ENCODE assay signal across 21 cellular contexts in genomic region chr22:28889625-28890024, GRCh38. TPM values are rescaled to one million over a fixed set of nuclear protein-coding genes. Genes with fewer than 3 reads are reported as not detected.
A peak's percentile ranks its signal among the peaks of the same experiment; 100 is the strongest.
DNase-seq lines count a peak whose midpoint lies in the region; ATAC-seq, FAIRE-seq and TF ChIP-seq lines count a peak whose summit lies in the region.
"Had no signal": no experiment of that assay in that cellular context is flagged by ENCODE, and none has a peak within 500 bp of the region (broad histone marks: within the 10 kb centered on the region; RNA-seq: fewer than 3 reads in every experiment).

No MANE protein-coding gene starts in this region.

- TF ChIP-seq RAD21 in HepG2 (CRISPR knock-in tag; IDR thresholded peaks at IDR 0.05) = no peak

- H3K36me3 Mint-ChIP-seq in nephron (ENCODE audit: low read depth) = no peaks in the 10 kb centered on the region
- H3K36me3 Mint-ChIP-seq: CD4-positive, alpha-beta memory T cell had no signal

- peak overlapping the region; percentile 71 to 78 (median 78) for H3K27ac Mint-ChIP-seq in nephron
- H3K27ac Mint-ChIP-seq: CD14-positive monocyte; CD4-positive, alpha-beta memory T cell had no signal

- peak overlapping the region; percentile 40 for H3K4me2 ChIP-seq in HepG2 (ENCODE audit: low read depth, low read length)
- H3K4me2 ChIP-seq in trophoblast cell (ENCODE audit: low read length) = no peak overlapping the region
- H3K4me2 ChIP-seq: BLaER1 had no signal

- H3K9me3 ChIP-seq in HepG2 (ENCODE audit: low read length) (no peaks in the 10 kb centered on the region), right lobe of liver (no peaks in the 10 kb centered on the region), trophoblast cell (ENCODE audit: insufficient read depth, low read depth, low read length) (no peaks in the 10 kb centered on the region)
- H3K9me3 ChIP-seq: BLaER1 had no signal

- H3K79me2 ChIP-seq in HepG2 (ENCODE audit: insufficient read depth, low read length) (peaks cover 98% of the 10 kb centered on the region), trophoblast cell (ENCODE audit: control insufficient read depth, insufficient read depth, low read length, poor library complexity) (peaks cover 6% of the 10 kb centered on the region)

- no peak overlapping the region for H3K9ac ChIP-seq in HepG2 (ENCODE audit: insufficient read depth, low read depth, low read length)
- no peak overlapping the region for H3K9ac ChIP-seq in trophoblast cell (ENCODE audit: low read length)
- H3K9ac ChIP-seq: BLaER1 had no signal

- in situ Hi-C loops in HepG2 (cut with HindIII; ENCODE audit: extremely low pct_ligation_motif_present, low pct_unique_long_range_greater_than_20kb) = no loop called here

- peaks cover 64% of the 10 kb centered on the region for H3K4me1 Mint-ChIP-seq in nephron

- H4K8ac ChIP-seq in trophoblast cell (ENCODE audit: low read depth, low read length) = no peak overlapping the region

- no peak for TF ChIP-seq CTCF in HepG2 (CRISPR knock-in tag; IDR thresholded peaks at IDR 0.05)
- TF ChIP-seq CTCF in right lobe of liver (IDR thresholded peaks at IDR 0.05) = no peak
- TF ChIP-seq CTCF in nephron (IDR thresholded peaks at IDR 0.05; ENCODE audit: unreplicated experiment in 3 of 3) = no peak

- POLR2A ChIA-PET in HepG2 (lab: Yijun Ruan, JAX) = interaction anchor here (0.8 kb wide), 1 partner anchor 31 kb away, joined by 3 read pairs; no protein-coding TSS in a partner anchor

- peak overlapping the region in 2 of 3 experiments; percentile 33 to 44 for H3K4me3 Mint-ChIP-seq in nephron
- H3K4me3 Mint-ChIP-seq: CD14-positive monocyte; CD4-positive, alpha-beta memory T cell; H9 had no signal

- FAIRE-seq in HepG2 (lab: Jason Lieb, UNC) = no peak
- FAIRE-seq: GM12891, GM19239, H1 had no signal

- peak overlapping the region; percentile 40 for H3K4ac ChIP-seq in trophoblast cell (ENCODE audit: low read depth, low read length)

- 75% methylated on average over 6 of the region's 6 CpGs for WGBS in HepG2 (ENCODE audit: low lambda C conversion rate)
- 90% methylated on average over 6 of the region's 6 CpGs for WGBS in right lobe of liver (ENCODE audit: insufficient coverage, low coverage, low lambda C conversion rate, missing lambda C conversion rate)
- WGBS in trophoblast cell (ENCODE audit: extremely low coverage, insufficient coverage, insufficient read length) = no CpG with 5 or more reads among the region's 6 CpGs

- CTCF ChIA-PET in HepG2 (lab: Yijun Ruan, JAX; ENCODE audit: low intra/inter-chr PET ratio, low total read pairs) = no interaction called here

- H2AFZ ChIP-seq in HepG2 (ENCODE audit: low read length) (no peak overlapping the region), trophoblast cell (ENCODE audit: insufficient read depth, low read length, poor library complexity) (no peak overlapping the region)

- no peaks in the 10 kb centered on the region; a peak in 1 of 5 replicates for H3K27me3 ChIP-seq in HepG2 (ENCODE audit: control insufficient read depth in 1 of 2, insufficient read depth in 2 of 2, low read length in 2 of 2)
- no peaks in the 10 kb centered on the region for H3K27me3 ChIP-seq in right lobe of liver
- no peaks in the 10 kb centered on the region for H3K27me3 ChIP-seq in trophoblast cell (ENCODE audit: insufficient read depth, low read length)

- H3K18ac ChIP-seq in trophoblast cell (ENCODE audit: low read length) = no peak overlapping the region

- H2BK5ac ChIP-seq in trophoblast cell (ENCODE audit: low read depth, low read length, poor library complexity) = no peak overlapping the region

- no peak overlapping the region for H2AK5ac ChIP-seq in trophoblast cell (ENCODE audit: low read length)

- H4K91ac ChIP-seq in trophoblast cell (ENCODE audit: low read depth, low read length) = no peak overlapping the region

- TF ChIP-seq POLR2A in HepG2 (IDR thresholded peaks at IDR 0.05; ENCODE audit: insufficient read depth in 1 of 2, low read depth in 2 of 2, low read length in 2 of 2) (no peak), right lobe of liver (IDR thresholded peaks at IDR 0.05) (no peak)

- H3K14ac ChIP-seq in trophoblast cell (ENCODE audit: low read length) = no peak overlapping the region

- H3K27ac ChIP-seq in HepG2 (ENCODE audit: extremely low read length, insufficient read depth, low read length) = no peak overlapping the region
- no peak overlapping the region for H3K27ac ChIP-seq in right lobe of liver
- H3K27ac ChIP-seq in trophoblast cell (ENCODE audit: low read depth, low read length) = no peak overlapping the region
- H3K27ac ChIP-seq: BLaER1, HL-60 had no signal

- H4K12ac ChIP-seq in trophoblast cell (ENCODE audit: low read depth, low read length) = no peak overlapping the region

- no TSS peak for BruUV-seq in HepG2 (replicated peaks; lab: Mats Ljungman, UMichigan)

- no peaks in the 10 kb centered on the region for H3K9me3 Mint-ChIP-seq in nephron
- H3K9me3 Mint-ChIP-seq: CD4-positive, alpha-beta memory T cell; H9 had no signal

- no peaks in the 10 kb centered on the region for H3K79me1 ChIP-seq in trophoblast cell (ENCODE audit: low read length)

- peaks cover 3 to 28% of the 10 kb centered on the region in 2 experiments; a peak in 4 of 5 replicates for H3K36me3 ChIP-seq in HepG2 (replicated peaks in 1 of 2; ENCODE audit: control insufficient read depth in 1 of 2, insufficient read depth in 2 of 2, low read length in 2 of 2)
- H3K36me3 ChIP-seq in right lobe of liver = no peaks in the 10 kb centered on the region
- no peaks in the 10 kb centered on the region for H3K36me3 ChIP-seq in trophoblast cell (ENCODE audit: control insufficient read depth in 1 of 2, insufficient read depth in 2 of 2, low read length in 2 of 2)
- H3K36me3 ChIP-seq: BLaER1 had no signal

- no peak overlapping the region for H3K4me3 ChIP-seq in HepG2 (replicated peaks in 1 of 3; ENCODE audit: insufficient read depth in 1 of 3, low read depth in 2 of 3, low read length in 3 of 3)
- H3K4me3 ChIP-seq in right lobe of liver = no peak overlapping the region
- no peak overlapping the region for H3K4me3 ChIP-seq in trophoblast cell (ENCODE audit: low read depth, low read length)
- H3K4me3 ChIP-seq: BLaER1 had no signal

- no peak overlapping the region for H2BK12ac ChIP-seq in trophoblast cell (ENCODE audit: low read length)

- peaks cover 86% of the 10 kb centered on the region for H3K4me1 ChIP-seq in HepG2 (ENCODE audit: insufficient read depth, low read length)
- H3K4me1 ChIP-seq in right lobe of liver = peaks cover 0 to 42% (median 6%) of the 10 kb centered on the region in 4 donors
- peaks cover 9 to 10% of the 10 kb centered on the region in 2 experiments for H3K4me1 ChIP-seq in trophoblast cell (ENCODE audit: control insufficient read depth in 1 of 2, insufficient read depth in 2 of 2, low read length in 2 of 2)

- no peaks in the 10 kb centered on the region for H3K27me3 Mint-ChIP-seq in nephron (ENCODE audit: low read depth)

- H2BK120ac ChIP-seq in trophoblast cell (ENCODE audit: insufficient read depth, low read length, poor library complexity) = no peak overlapping the region

- H3K23ac ChIP-seq in trophoblast cell (ENCODE audit: low read length) = no peak overlapping the region

- TF ChIP-seq EP300 in HepG2 (IDR thresholded peaks at IDR 0.05; ENCODE audit: low read depth in 2 of 2, low read length in 2 of 2) (no peak), HepG2 (CRISPR knock-in tag; IDR thresholded peaks at IDR 0.05; ENCODE audit: borderline replicate concordance) (no peak)

- DNase-seq in HepG2 (ENCODE audit: low spot score) = no peak
- no peak for DNase-seq in right lobe of liver
- no peak for DNase-seq in trophoblast cell
- no peak for DNase-seq in NCI-H2227 (lab: John Stamatoyannopoulos, UW; ENCODE audit: unreplicated experiment)
- no peak for DNase-seq in left cardiac atrium
- DNase-seq: 8988T; Calu3; CD4-positive, alpha-beta memory T cell; DMS79 treated with DMSO at 0.1 percent for 48 hours; GF-D8; H9; IMR-90 had no signal

- H4K20me1 ChIP-seq in HepG2 (ENCODE audit: insufficient read depth, low read length) = peaks cover 74% of the 10 kb centered on the region

- intact Hi-C loops in HepG2 (cut with micrococcal nuclease; ENCODE audit: unreplicated experiment) = loop anchor here (5.0 kb wide), 3 partner anchors 33 to 143 kb away; no protein-coding TSS in a partner anchor
- intact Hi-C loops in right lobe of liver (cut with DNase I) = no loop called here
- intact Hi-C loops in left cardiac atrium (cut with DNase I) = loop anchor here in 1 of 2 donors (10.0 kb wide), 1 partner anchor 145 kb away; no protein-coding TSS in a partner anchor

- ATAC-seq in HepG2 (no peak), right lobe of liver (no peak), left cardiac atrium (no peak), HG03196 (IDR thresholded peaks at IDR 0.05; ENCODE audit: unreplicated experiment) (no peak), HG03135 (IDR thresholded peaks at IDR 0.05; ENCODE audit: unreplicated experiment) (no peak)

TF ChIP-seq in HepG2, 621 proteins besides CTCF, POLR2A, EP300 and RAD21 (continues in another document):
- TF ChIP-seq POLR2G (IDR thresholded peaks at IDR 0.05; ENCODE audit: low read depth, low read length) = 0 out of 2 replicates have a peak, but pooled peaks have one; percentile 16
- TF ChIP-seq ZNF652 (CRISPR knock-in tag; IDR thresholded peaks at IDR 0.05; ENCODE audit: borderline replicate concordance, low read depth) = no peak

RNA-seq across cellular contexts. Expression of gene ZNRF3, which starts 6.3 kb away (rescaled TPM):
- total RNA-seq in HepG2 (2016; rRNA removed; fragmentation: Illumina TruSeq; extraction: Trizol) (17.6 and 36.7 TPM in 2 replicates), right lobe of liver (1 to 10 TPM; 5.8 to 9.2 (median 6.9) TPM), left cardiac atrium (1 to 10 TPM; 5.2 to 6.6 TPM)
- total RNA-seq in HepG2 (2016; cell fraction: cytosol; rRNA removed; fragmentation: Illumina TruSeq; extraction: Trizol; ENCODE audit: low read depth) = 6.8 and 7.3 TPM in 2 replicates
- 15.3 and 36.6 TPM in 2 replicates for total RNA-seq in HepG2 (2016; cell fraction: insoluble cytoplasmic fraction; rRNA removed; fragmentation: Illumina TruSeq; extraction: Trizol)
- 18.5 and 19.0 TPM in 2 replicates for total RNA-seq in HepG2 (2016; cell fraction: membrane; rRNA removed; fragmentation: Illumina TruSeq; extraction: Trizol)
- 35.5 and 42.6 TPM in 2 replicates for total RNA-seq in HepG2 (2016; cell fraction: nucleus; rRNA removed; fragmentation: Illumina TruSeq; extraction: Trizol)
- polyA plus RNA-seq in HepG2 (2011; rRNA removed) = 17.4 and 20.3 TPM in 2 replicates
- polyA plus RNA-seq in HepG2 (2011; cell fraction: cytosol; rRNA removed) = 12.9 and 24.5 TPM in 2 replicates
- 30.8 and 41.2 TPM in 2 replicates for polyA plus RNA-seq in HepG2 (2011; cell fraction: nucleus; rRNA removed)
- 19.0 and 20.9 TPM in 2 replicates for polyA plus RNA-seq in HepG2 (2012)
- 3.0 and 3.4 TPM in 2 replicates for polyA plus RNA-seq in HepG2 (2016; cell fraction: cytosol; fragmentation: Illumina TruSeq; extraction: Trizol; ENCODE audit: low read depth)
- 14.9 and 16.9 TPM in 2 replicates for polyA plus RNA-seq in HepG2 (2016; cell fraction: insoluble cytoplasmic fraction; fragmentation: Illumina TruSeq; extraction: Trizol; ENCODE audit: low read depth)
- polyA plus RNA-seq in HepG2 (2016; cell fraction: membrane; fragmentation: Illumina TruSeq; extraction: Trizol; ENCODE audit: low read depth) = 7.9 and 8.5 TPM in 2 replicates
- polyA plus RNA-seq in HepG2 (2016; cell fraction: nucleus; fragmentation: Illumina TruSeq; extraction: Trizol; ENCODE audit: insufficient read depth, low read depth) = 54.3 and 62.4 TPM in 2 replicates
- 2.0 and 68.2 TPM in 2 replicates for polyA minus RNA-seq in HepG2 (2011; rRNA and poly(A)+ RNA removed; ENCODE audit: low replicate concordance)
- 28.7 and 38.5 TPM in 2 replicates for polyA minus RNA-seq in HepG2 (2011; cell fraction: cytosol; rRNA and poly(A)+ RNA removed)
- polyA minus RNA-seq in HepG2 (2011; cell fraction: nucleus; rRNA and poly(A)+ RNA removed) = 19.8 and 22.1 TPM in 2 replicates
- polyA plus RNA-seq in trophoblast cell (2013) = 13.0 and 13.6 TPM in 2 replicates
- polyA plus RNA-seq: CD14-positive monocyte had no signal
